29 cellular contexts compared by ENCODE assay signal in genomic region chr2:164091673-164092072, GRCh38.
"Had no signal": no experiment of that assay in that cellular context is flagged by ENCODE, and none has a peak within 500 bp of the region (broad histone marks: within the 10 kb centered on the region; RNA-seq: fewer than 3 reads in every experiment).

No MANE protein-coding gene starts in this region.

- H3K4me3 ChIP-seq: adrenal gland, body of pancreas, breast epithelium had no signal

- H3K27me3 ChIP-seq: adrenal gland, body of pancreas, brain microvascular endothelial cell, breast epithelium had no signal

- H3K4me1 ChIP-seq: adrenal gland, body of pancreas, breast epithelium had no signal

- DNase-seq: activated B cell treated with CpG ODN at 0.5 μM for 24 hours; activated CD4-positive, alpha-beta memory T cell treated with anti-CD3 and anti-CD28 coated beads for 36 hours; activated CD4-positive, alpha-beta T cell treated with anti-CD3 and anti-CD28 coated beads for 4 hours; activated CD4-positive, alpha-beta T cell treated with anti-CD3 and anti-CD28 coated beads, Interleukin-2, amount 10 ng/mL, durations not matched to agents 24 days and 14 days; activated CD4-positive, alpha-beta T cell treated with anti-CD3 and anti-CD28 coated beads, Interleukin-2, amount 50 U/mL, for 1 hour; activated CD4-positive, alpha-beta T cell treated with anti-CD3 and anti-CD28 coated beads, Interleukin-2, amount 50 U/mL, for 4 hours; activated CD4-positive, CD25-positive, alpha-beta regulatory T cell treated with anti-CD3 and anti-CD28 coated beads, Interleukin-2, amount 50 U/mL, for 72 hours; activated CD8-positive, alpha-beta memory T cell treated with anti-CD3 and anti-CD28 coated beads, Interleukin-2, amount 50 U/mL, for 4 hours; activated CD8-positive, alpha-beta T cell treated with anti-CD3 and anti-CD28 coated beads for 36 hours; activated effector memory CD4-positive, alpha-beta T cell treated with anti-CD3 and anti-CD28 coated beads, Interleukin-2, amount 50 U/mL, for 16 hours; activated gamma-delta T cell treated with Interleukin-2 at 50 U/mL for 16 hours; activated naive CD4-positive, alpha-beta T cell; activated naive CD4-positive, alpha-beta T cell treated with anti-CD3 and anti-CD28 coated beads for 36 hours; activated naive CD4-positive, alpha-beta T cell treated with anti-CD3 and anti-CD28 coated beads, Interleukin-2, amount 50 U/mL, for 16 hours; activated naive CD8-positive, alpha-beta T cell treated with anti-CD3 and anti-CD28 coated beads for 36 hours; activated T-cell treated with anti-CD3 and anti-CD28 coated beads for 4 hours; activated T-cell treated with anti-CD3 and anti-CD28 coated beads, Interleukin-2, amount 50 U/mL, for 1 hour; activated T-cell treated with anti-CD3 and anti-CD28 coated beads, Interleukin-2, amount 50 U/mL, for 4 hours; activated T-cell treated with anti-CD3 and anti-CD28 coated beads, Interleukin-2, amount 50 U/mL, for 72 hours; adrenal gland; amniotic stem cell; aorta; body of pancreas; brain microvascular endothelial cell; central memory CD4-positive, alpha-beta T cell; T-helper 2 cell; T-helper 9 cell had no signal

- H3K36me3 ChIP-seq: adrenal gland, brain microvascular endothelial cell, breast epithelium had no signal

- H3K27ac ChIP-seq: adrenal gland, body of pancreas, brain microvascular endothelial cell, breast epithelium, VCaP had no signal

- H3K9me3 ChIP-seq: adrenal gland, body of pancreas, breast epithelium had no signal
